26 cellular contexts compared by ENCODE assay signal in the genomic region with DNA sequence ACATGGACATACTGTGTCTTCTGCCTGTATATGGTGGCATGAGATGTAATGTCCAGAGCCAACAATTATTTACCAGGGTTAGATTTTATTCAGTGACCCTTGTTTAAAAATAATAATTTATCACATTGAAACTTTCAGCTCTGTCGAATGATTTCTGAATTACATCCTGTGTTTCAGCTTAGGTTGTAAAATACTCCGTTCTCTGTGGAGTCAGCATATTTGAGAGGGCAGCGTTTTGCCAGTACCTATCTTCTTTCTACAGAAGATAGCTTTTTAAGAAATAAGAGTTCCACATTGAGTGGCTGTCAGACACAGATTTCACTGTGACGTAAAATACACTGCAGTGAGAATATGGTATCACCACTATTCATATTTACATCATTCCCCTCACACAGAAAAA.
DNase-seq lines count a peak whose midpoint lies in the region; ATAC-seq, FAIRE-seq and TF ChIP-seq lines count a peak whose summit lies in the region.
"Had no signal": no experiment of that assay in that cellular context is flagged by ENCODE, and none has a peak within 500 bp of the region (broad histone marks: within the 10 kb centered on the region; RNA-seq: fewer than 3 reads in every experiment).

No MANE protein-coding gene starts in this region.

- no TSS peak for BruUV-seq in IMR-90 (replicated peaks; lab: Mats Ljungman, UMichigan)

- H3K27ac Mint-ChIP-seq in stimulated activated naive B cell treated with anti-CD40 and anti-IgM and Interleukin-4, amounts not matched to agents 10 μg/mL and 1 μg/mL and 100 μg/mL, for 72 hours: no peak overlapping the region
- H3K27ac Mint-ChIP-seq: CD14-positive monocyte; CD4-positive, alpha-beta memory T cell; CD4-positive, CD25-positive, alpha-beta regulatory T cell had no signal

- H3K4me3 ChIP-seq in A549: no peak overlapping the region
- no peak overlapping the region for H3K4me3 ChIP-seq in IMR-90 (ENCODE audit: insufficient read depth, low read depth, low read length)
- H3K4me3 ChIP-seq in hepatocyte: no peak overlapping the region
- H3K4me3 ChIP-seq: BLaER1, GM12878 had no signal

- no peak overlapping the region for H4K5ac ChIP-seq in IMR-90 (ENCODE audit: low read depth, low read length)

- H3K4me1 Mint-ChIP-seq in stimulated activated naive B cell treated with anti-CD40 and anti-IgM and Interleukin-4, amounts not matched to agents 10 μg/mL and 1 μg/mL and 100 μg/mL, for 72 hours: peaks cover 7 to 15% of the 10 kb centered on the region in 2 donors
- H3K4me1 Mint-ChIP-seq: CD14-positive monocyte had no signal

- TF ChIP-seq RAD21 in A549 (conservative IDR thresholded peaks at IDR 0.05 in 1 of 2, IDR thresholded peaks at IDR 0.05 in 1 of 2) (no peak), IMR-90 (IDR thresholded peaks at IDR 0.05; ENCODE audit: low read length) (no peak)

- intact Hi-C loops in IMR-90 (cut with micrococcal nuclease): no loop called here

- dilution Hi-C loops in IMR-90 (cut with HindIII; ENCODE audit: low sequenced_read_pairs, unreplicated experiment): no loop called here

- no peak overlapping the region for H3K56ac ChIP-seq in IMR-90 (ENCODE audit: extremely low read depth, insufficient read depth, low read length)

- H3K79me2 ChIP-seq in hepatocyte: no peaks in the 10 kb centered on the region

- H4K20me1 ChIP-seq in IMR-90 (ENCODE audit: insufficient read depth, low read length) (no peaks in the 10 kb centered on the region), hepatocyte (ENCODE audit: insufficient read depth, poor library complexity, severe bottlenecking) (no peaks in the 10 kb centered on the region)
- H4K20me1 ChIP-seq: BLaER1 had no signal

- H2AFZ ChIP-seq in IMR-90 (replicated peaks; ENCODE audit: low read length, poor library complexity) (no peak overlapping the region), hepatocyte (no peak overlapping the region)

- H4K91ac ChIP-seq in IMR-90 (ENCODE audit: insufficient read depth, low read depth, low read length): no peak overlapping the region

- H3K4me3 Mint-ChIP-seq in stimulated activated naive B cell treated with anti-CD40 and anti-IgM and Interleukin-4, amounts not matched to agents 10 μg/mL and 1 μg/mL and 100 μg/mL, for 72 hours: no peak overlapping the region
- H3K4me3 Mint-ChIP-seq: CD14-positive monocyte; CD4-positive, alpha-beta memory T cell; CD4-positive, CD25-positive, alpha-beta regulatory T cell; CD8-positive, alpha-beta memory T cell had no signal

- H3K27me3 ChIP-seq in IMR-90 (ENCODE audit: control insufficient read depth, insufficient read depth, low read length) (no peaks in the 10 kb centered on the region), hepatocyte (no peaks in the 10 kb centered on the region)
- H3K27me3 ChIP-seq: BE2C, BLaER1 had no signal

- TF ChIP-seq CTCF in A549 (IDR thresholded peaks at IDR 0.05): no peak
- TF ChIP-seq CTCF in D721Med (IDR thresholded peaks at IDR 0.05; ENCODE audit: insufficient read depth, missing control alignments): no peak
- TF ChIP-seq CTCF in IMR-90 (conservative IDR thresholded peaks at IDR 0.05; ENCODE audit: low read depth, low read length): no peak
- no peak for TF ChIP-seq CTCF in hepatocyte (IDR thresholded peaks at IDR 0.05; ENCODE audit: poor library complexity)

- H3K4me1 ChIP-seq in A549: no peaks in the 10 kb centered on the region
- no peaks in the 10 kb centered on the region for H3K4me1 ChIP-seq in IMR-90 (ENCODE audit: control insufficient read depth, insufficient read depth, low read length)
- H3K4me1 ChIP-seq in hepatocyte (ENCODE audit: insufficient read depth): peaks cover 12% of the 10 kb centered on the region

- no peak overlapping the region for H3K18ac ChIP-seq in IMR-90 (ENCODE audit: low read depth, low read length)

- H3K4me2 ChIP-seq in A549 (no peak overlapping the region), IMR-90 (ENCODE audit: low read depth, low read length) (no peak overlapping the region), hepatocyte (peak overlapping the region; percentile 25)
- H3K4me2 ChIP-seq: BLaER1 had no signal

- no peak overlapping the region for H3K14ac ChIP-seq in IMR-90 (replicated peaks; ENCODE audit: low read depth, low read length)

- H3K36me3 ChIP-seq in IMR-90 (ENCODE audit: control insufficient read depth, insufficient read depth, low read length) (peaks cover 1% of the 10 kb centered on the region; the same call in 1 of the 2 replicates), hepatocyte (replicated peaks; ENCODE audit: insufficient read depth, low read depth) (no peaks in the 10 kb centered on the region)
- H3K36me3 ChIP-seq: BE2C, BLaER1 had no signal

- no peak overlapping the region for H3K4ac ChIP-seq in IMR-90 (ENCODE audit: low read depth, low read length)

- no peak overlapping the region for H2BK5ac ChIP-seq in IMR-90 (ENCODE audit: low read depth, low read length, poor library complexity, severe bottlenecking)

- H3K23ac ChIP-seq in IMR-90 (ENCODE audit: low read depth, low read length): no peak overlapping the region

- no peaks in the 10 kb centered on the region for H3K9me3 Mint-ChIP-seq in stimulated activated naive B cell treated with anti-CD40 and anti-IgM and Interleukin-4, amounts not matched to agents 10 μg/mL and 1 μg/mL and 100 μg/mL, for 72 hours
- H3K9me3 Mint-ChIP-seq: CD14-positive monocyte; CD4-positive, CD25-positive, alpha-beta regulatory T cell had no signal

- ATAC-seq in A549 (no peak), IMR-90 (ENCODE audit: low read depth) (no peak)
- ATAC-seq in stimulated activated naive B cell treated with anti-CD40 and anti-IgM and Interleukin-4, amounts not matched to agents 10 μg/mL and 1 μg/mL and 100 μg/mL, for 72 hours (replicated peaks): no peak
- ATAC-seq: GM12878 had no signal

- no peak overlapping the region for H4K8ac ChIP-seq in IMR-90 (ENCODE audit: low read depth in 2 of 2, low read length in 2 of 2)

- H3K9me2 ChIP-seq in hepatocyte (replicated peaks; ENCODE audit: insufficient read depth): no peaks in the 10 kb centered on the region

- no peaks in the 10 kb centered on the region for H3K27me3 Mint-ChIP-seq in stimulated activated naive B cell treated with anti-CD40 and anti-IgM and Interleukin-4, amounts not matched to agents 10 μg/mL and 1 μg/mL and 100 μg/mL, for 72 hours
- H3K27me3 Mint-ChIP-seq: CD4-positive, alpha-beta memory T cell; CD4-positive, CD25-positive, alpha-beta regulatory T cell; CD8-positive, alpha-beta memory T cell had no signal

- DNase-seq in A549 (ENCODE audit: low read depth in 1 of 2, low spot score in 1 of 2): no peak
- no peak for DNase-seq in D721Med (ENCODE audit: insufficient read length, low spot score)
- no peak for DNase-seq in IMR-90
- no peak for DNase-seq in hepatocyte (ENCODE audit: low spot score)
- DNase-seq in 8988T: no peak
- DNase-seq in stimulated activated naive B cell treated with anti-CD40 and anti-IgM and Interleukin-4, amounts not matched to agents 10 μg/mL and 1 μg/mL and 100 μg/mL, for 72 hours: no peak
- no peak for DNase-seq in activated effector memory CD4-positive, alpha-beta T cell treated with Interleukin-2 at 50 U/mL for 16 hours
- DNase-seq: ACHN; BE2C; C1 segment of cervical spinal cord; CD4-positive, alpha-beta memory T cell; CD4-positive, CD25-positive, alpha-beta regulatory T cell; CD8-positive, alpha-beta memory T cell; COR-L47; DMS 273 treated with DMSO at 0.1 percent for 48 hours; DMS153; DMS53; DMS79; DND-41; EL; GDM1 had no signal

- H2BK120ac ChIP-seq in IMR-90 (ENCODE audit: low read depth, low read length): no peak overlapping the region

- H2AK5ac ChIP-seq in IMR-90 (ENCODE audit: low read depth, low read length): no peak overlapping the region

- in situ Hi-C loops in IMR-90 (cut with MboI; ENCODE audit: low sequenced_read_pairs): no loop called here

- CTCF ChIA-PET in A549 (lab: Yijun Ruan, JAX): no interaction called here
- CTCF ChIA-PET in IMR-90 (lab: Yijun Ruan, JAX): no interaction called here

- no peaks in the 10 kb centered on the region; the same call in 1 of the 2 replicates for H3K9me1 ChIP-seq in IMR-90 (ENCODE audit: insufficient read depth, low read length)

- H3K9me3 ChIP-seq in A549: no peaks in the 10 kb centered on the region
- H3K9me3 ChIP-seq in IMR-90 (ENCODE audit: control insufficient read depth, insufficient read depth, low read length): no peaks in the 10 kb centered on the region
- no peaks in the 10 kb centered on the region for H3K9me3 ChIP-seq in hepatocyte (ENCODE audit: low read depth)
- H3K9me3 ChIP-seq: BE2C, BLaER1 had no signal

- H2BK20ac ChIP-seq in IMR-90 (ENCODE audit: low read depth, low read length): no peak overlapping the region

- FAIRE-seq in A549 (lab: Jason Lieb, UNC) (no peak), D721Med (lab: Jason Lieb, UNC) (peak; percentile 25)
- FAIRE-seq: GM12878, GM12892, GM18507 had no signal

- WGBS in A549 (ENCODE audit: missing lambda C conversion rate): 93% methylated on average over 4 of the region's 4 CpGs
- WGBS in IMR-90 (ENCODE audit: extremely low coverage in 2 of 2, insufficient read length in 1 of 2), 2 experiments: no CpG with 5 or more reads among the region's 4 CpGs
- 89% methylated on average over 4 of the region's 4 CpGs for WGBS in hepatocyte (ENCODE audit: low lambda C conversion rate, missing lambda C conversion rate)

- TF ChIP-seq POLR2A in A549 (IDR thresholded peaks at IDR 0.05; ENCODE audit: low read length) (no peak), IMR-90 (IDR thresholded peaks at IDR 0.05; ENCODE audit: low read depth, low read length) (no peak)

- POLR2A ChIA-PET in A549 (lab: Yijun Ruan, JAX): no interaction called here
- POLR2A ChIA-PET in IMR-90 (lab: Charles Lee; ENCODE audit: unreplicated experiment): no interaction called here

- H3K9ac ChIP-seq in IMR-90 (ENCODE audit: low read depth, low read length): no peak overlapping the region
- H3K9ac ChIP-seq: BLaER1 had no signal

- no peaks in the 10 kb centered on the region for H3K79me1 ChIP-seq in IMR-90 (ENCODE audit: low read depth in 1 of 2, low read length in 2 of 2)

- no peak overlapping the region for H2BK15ac ChIP-seq in IMR-90 (ENCODE audit: low read depth, low read length)

- no peak for TF ChIP-seq EP300 in A549 (IDR thresholded peaks at IDR 0.05)

- H3K27ac ChIP-seq in A549: no peak overlapping the region
- no peak overlapping the region for H3K27ac ChIP-seq in IMR-90 (ENCODE audit: insufficient read depth, low read length)
- H3K27ac ChIP-seq in hepatocyte: peak overlapping the region; percentile 47
- H3K27ac ChIP-seq: BLaER1 had no signal

- H2AK9ac ChIP-seq in IMR-90 (replicated peaks; ENCODE audit: low read depth, low read length, poor library complexity): no peak overlapping the region

- H3K36me3 Mint-ChIP-seq in stimulated activated naive B cell treated with anti-CD40 and anti-IgM and Interleukin-4, amounts not matched to agents 10 μg/mL and 1 μg/mL and 100 μg/mL, for 72 hours: peaks cover 3 to 5% of the 10 kb centered on the region in 2 donors

TF ChIP-seq in A549, 52 proteins besides CTCF, POLR2A, EP300 and RAD21:
- peak; percentile 67 for TF ChIP-seq MAFK (IDR thresholded peaks at IDR 0.05; ENCODE audit: partially characterized antibody)
- no peak for TF ChIP-seq RFX5 (IDR thresholded peaks at IDR 0.05)

TF ChIP-seq in IMR-90, 13 proteins besides CTCF, POLR2A, EP300 and RAD21 (continues in another document):
- TF ChIP-seq MXI1 (IDR thresholded peaks at IDR 0.05; ENCODE audit: borderline replicate concordance, low read depth, low read length): no peak
